In the genomic region with DNA sequence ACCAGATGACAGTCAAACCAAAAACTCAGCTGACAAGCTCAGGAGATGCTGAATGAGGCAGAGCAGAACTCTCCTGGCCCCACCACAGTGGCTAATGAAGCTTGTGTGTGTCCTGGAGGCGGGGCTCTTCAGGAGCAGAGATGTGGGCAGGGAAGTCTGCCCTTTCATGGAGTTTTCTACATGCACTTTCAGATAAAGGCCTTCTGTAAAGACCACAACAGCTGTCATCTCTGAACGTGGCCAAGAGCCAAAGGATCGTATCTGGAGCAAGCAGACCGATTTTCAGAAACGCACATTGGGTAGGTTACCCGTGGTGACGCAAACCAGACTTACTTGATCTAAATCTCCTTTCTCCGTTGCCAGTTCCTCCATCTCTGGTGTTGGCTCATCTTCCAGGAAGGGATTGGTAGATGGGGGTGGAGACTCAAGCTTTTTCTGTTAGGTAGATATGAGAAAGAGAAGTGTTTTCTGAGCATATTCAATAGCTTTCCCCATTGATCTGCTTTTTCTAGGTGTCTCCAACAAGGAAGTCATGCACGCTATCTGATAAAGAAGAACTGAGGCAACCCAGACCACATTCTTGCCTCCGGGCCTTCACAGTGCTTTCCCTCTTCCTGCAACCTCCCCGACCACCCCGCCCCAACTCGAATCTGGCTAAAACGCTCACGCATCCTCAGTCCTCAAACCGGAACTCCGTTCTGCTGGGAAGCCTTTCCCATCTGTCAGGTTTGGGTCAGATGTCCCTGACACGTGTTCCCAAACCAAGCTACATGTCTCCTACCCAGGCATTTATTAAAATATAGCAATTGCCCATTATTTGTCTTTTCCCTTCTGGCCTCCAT, we compare ENCODE assay signal across 14 cellular contexts.
DNase-seq lines count a peak whose midpoint lies in the region; ATAC-seq and TF ChIP-seq lines count a peak whose summit lies in the region.
"Had no signal": no experiment of that assay in that cellular context is flagged by ENCODE, and none has a peak within 500 bp of the region (broad histone marks: within the 10 kb centered on the region; RNA-seq: fewer than 3 reads in every experiment).

No MANE protein-coding gene starts in this region.

- H3K4me3 Mint-ChIP-seq in chondrocyte (ENCODE audit: unreplicated experiment) (no peak overlapping the region), endothelial cell (ENCODE audit: unreplicated experiment) (no peak overlapping the region)
- H3K4me3 Mint-ChIP-seq: activated CD4-positive, alpha-beta T cell treated with anti-CD3 and anti-CD28 coated beads for 36 hours; activated naive CD4-positive, alpha-beta T cell treated with anti-CD3 and anti-CD28 coated beads, Interleukin-2, amount 50 U/mL, for 24 hours had no signal

- no peak overlapping the region for H3K4me3 ChIP-seq in right cardiac atrium (ENCODE audit: low read length)
- H3K4me3 ChIP-seq: tibial nerve had no signal

- H3K27ac Mint-ChIP-seq in chondrocyte (ENCODE audit: unreplicated experiment), result peak overlapping the region; percentile 75
- H3K27ac Mint-ChIP-seq in endothelial cell (ENCODE audit: unreplicated experiment), result no peak overlapping the region
- H3K27ac Mint-ChIP-seq: activated CD4-positive, alpha-beta T cell treated with anti-CD3 and anti-CD28 coated beads for 36 hours had no signal

- no peaks in the 10 kb centered on the region for H3K27me3 ChIP-seq in right cardiac atrium (ENCODE audit: control insufficient read depth, insufficient read depth)
- H3K27me3 ChIP-seq: tibial nerve had no signal

- H3K4me1 ChIP-seq in right cardiac atrium (ENCODE audit: control insufficient read depth, insufficient read depth, low read length), result no peaks in the 10 kb centered on the region

- intact Hi-C loops in right cardiac atrium (cut with DNase I) (no loop called here), left ventricle myocardium superior (cut with micrococcal nuclease) (no loop called here)

- H3K9me3 Mint-ChIP-seq in chondrocyte (ENCODE audit: low read depth) (no peaks in the 10 kb centered on the region), endothelial cell (ENCODE audit: unreplicated experiment) (no peaks in the 10 kb centered on the region)
- H3K9me3 Mint-ChIP-seq: activated naive CD4-positive, alpha-beta T cell treated with anti-CD3 and anti-CD28 coated beads, Interleukin-2, amount 50 U/mL, for 24 hours had no signal

- H3K4me1 Mint-ChIP-seq in chondrocyte (ENCODE audit: low read depth) (peaks cover 30% of the 10 kb centered on the region), endothelial cell (ENCODE audit: unreplicated experiment) (peaks cover 12% of the 10 kb centered on the region)
- H3K4me1 Mint-ChIP-seq: activated naive CD4-positive, alpha-beta T cell treated with anti-CD3 and anti-CD28 coated beads, Interleukin-2, amount 50 U/mL, for 24 hours had no signal

- H3K9me3 ChIP-seq in right cardiac atrium (ENCODE audit: control insufficient read depth, low read length), result no peaks in the 10 kb centered on the region
- H3K9me3 ChIP-seq: tibial nerve had no signal

- ATAC-seq in right cardiac atrium (peak in 1 of 2 donors; percentile 79), left ventricle myocardium superior (no peak), HG02884 (IDR thresholded peaks at IDR 0.05; ENCODE audit: unreplicated experiment) (no peak), GM19397 (IDR thresholded peaks at IDR 0.05; ENCODE audit: unreplicated experiment) (no peak)
- ATAC-seq: activated CD4-positive, alpha-beta T cell treated with anti-CD3 and anti-CD28 coated beads for 36 hours had no signal

- WGBS in right cardiac atrium, result 67% methylated on average over 18 of the region's 18 CpGs

- H3K27me3 Mint-ChIP-seq in chondrocyte (ENCODE audit: low read depth), result no peaks in the 10 kb centered on the region
- H3K27me3 Mint-ChIP-seq in endothelial cell (ENCODE audit: unreplicated experiment), result peaks cover 4% of the 10 kb centered on the region
- H3K27me3 Mint-ChIP-seq: activated CD4-positive, alpha-beta T cell treated with anti-CD3 and anti-CD28 coated beads for 36 hours; activated naive CD4-positive, alpha-beta T cell treated with anti-CD3 and anti-CD28 coated beads, Interleukin-2, amount 50 U/mL, for 24 hours had no signal

- TF ChIP-seq CTCF in chondrocyte (IDR thresholded peaks at IDR 0.05), result no peak
- no peak for TF ChIP-seq CTCF in endothelial cell (IDR thresholded peaks at IDR 0.05; ENCODE audit: unreplicated experiment)

- DNase-seq in right cardiac atrium (peak in 2 of 3 donors; percentile 45), left ventricle myocardium superior (no peak), chondrocyte (ENCODE audit: low spot score) (no peak), myocyte (ENCODE audit: low read depth) (peak; percentile 59), 8988T (no peak), endothelial cell (ENCODE audit: low spot score) (no peak)
- DNase-seq: activated CD4-positive, alpha-beta T cell treated with anti-CD3 and anti-CD28 coated beads for 36 hours; Karpas-422; mesendoderm; stimulated activated CD4-positive, alpha-beta T cell treated with anti-CD3 and anti-CD28 coated beads, Interleukin-2, amount 100 ng/mL, for 24 hours had no signal

- H3K36me3 Mint-ChIP-seq in chondrocyte (ENCODE audit: low read depth) (peaks cover 18% of the 10 kb centered on the region), endothelial cell (ENCODE audit: low read depth, unreplicated experiment) (peaks cover 43% of the 10 kb centered on the region)

- H3K27ac ChIP-seq in right cardiac atrium (ENCODE audit: low read length), result no peak overlapping the region
- H3K27ac ChIP-seq: tibial nerve had no signal

Comparison
In these comparisons a context has a peak if more than half of its experiments do, and no peak if none do; other contexts are left out.
1. DNase-seq: peak in right cardiac atrium (2 of 3) and myocyte (single experiment); none in left ventricle myocardium superior (single experiment), chondrocyte (single experiment), 8988T (single experiment) and endothelial cell (single experiment).